ENCODE assay signal across 21 cellular contexts in genomic region chr15:76108021-76108723, GRCh38. TPM values are rescaled to one million over a fixed set of nuclear protein-coding genes. Genes with fewer than 3 reads are reported as not detected.
DNase-seq lines count a peak whose midpoint lies in the region; ATAC-seq and TF ChIP-seq lines count a peak whose summit lies in the region.
"Had no signal": no experiment of that assay in that cellular context is flagged by ENCODE, and none has a peak within 500 bp of the region (broad histone marks: within the 10 kb centered on the region; RNA-seq: fewer than 3 reads in every experiment).

No MANE protein-coding gene starts in this region.

- no peak overlapping the region for H2AFZ ChIP-seq in neural progenitor cell (replicated peaks)
- H2AFZ ChIP-seq: hepatocyte had no signal

- H3K4me3 Mint-ChIP-seq in neural progenitor cell, result peak overlapping the region; percentile 60
- H3K4me3 Mint-ChIP-seq in CD14-positive monocyte, result no peak overlapping the region
- H3K4me3 Mint-ChIP-seq: HFFc6; T-helper 2 cell treated with Interferon-gamma antibody and Interleukin-4, amounts not matched to agents 5 μg/mL and 100 μg/mL, for 36 hours had no signal

- H3K4me1 Mint-ChIP-seq in neural progenitor cell (peaks cover 29% of the 10 kb centered on the region), CD14-positive monocyte (no peaks in the 10 kb centered on the region)

- peak overlapping the region; percentile 59 for H3K4me2 ChIP-seq in neural progenitor cell
- H3K4me2 ChIP-seq: BLaER1, hepatocyte had no signal

- no peaks in the 10 kb centered on the region for H3K79me2 ChIP-seq in neural progenitor cell (ENCODE audit: low read depth)
- H3K79me2 ChIP-seq: hepatocyte had no signal

- TF ChIP-seq POLR2A in Peyer's patch (IDR thresholded peaks at IDR 0.05), result no peak

- peaks cover 19% of the 10 kb centered on the region for H3K4me1 ChIP-seq in neural progenitor cell
- no peaks in the 10 kb centered on the region for H3K4me1 ChIP-seq in Peyer's patch
- H3K4me1 ChIP-seq: BLaER1 had no signal

- H3K27me3 ChIP-seq in neural progenitor cell, result no peaks in the 10 kb centered on the region
- H3K27me3 ChIP-seq in Peyer's patch, result no peaks in the 10 kb centered on the region
- H3K27me3 ChIP-seq: BLaER1, hepatocyte had no signal

- H3K27me3 Mint-ChIP-seq in neural progenitor cell (ENCODE audit: insufficient read depth, low read depth) (peaks cover 8% of the 10 kb centered on the region), CD14-positive monocyte (ENCODE audit: low read depth in 3 of 3) (peaks cover 0 to 6% (median 5%) of the 10 kb centered on the region in 3 donors)

- ATAC-seq in GM19455 (IDR thresholded peaks at IDR 0.05; ENCODE audit: unreplicated experiment) (no peak), HG03108 (IDR thresholded peaks at IDR 0.05; ENCODE audit: unreplicated experiment) (no peak)
- ATAC-seq: mucosa of descending colon had no signal

- H3K27ac ChIP-seq in neural progenitor cell (peak overlapping the region; percentile 30), Peyer's patch (no peak overlapping the region)
- H3K27ac ChIP-seq: 22Rv1, BLaER1, hepatocyte had no signal

- intact Hi-C loops in CD14-positive monocyte (cut with micrococcal nuclease), result no loop called here

- H3K9me3 Mint-ChIP-seq in neural progenitor cell, result peaks cover 6% of the 10 kb centered on the region
- peaks cover 0 to 2% (median 0%) of the 10 kb centered on the region in 7 donors for H3K9me3 Mint-ChIP-seq in CD14-positive monocyte
- H3K9me3 Mint-ChIP-seq: HFFc6; T-helper 2 cell treated with Interferon-gamma antibody and Interleukin-4, amounts not matched to agents 5 μg/mL and 100 μg/mL, for 36 hours had no signal

- peaks cover 4% of the 10 kb centered on the region for H3K9me3 ChIP-seq in neural progenitor cell (ENCODE audit: low read depth)
- no peaks in the 10 kb centered on the region for H3K9me3 ChIP-seq in Peyer's patch
- H3K9me3 ChIP-seq: BLaER1, mucosa of descending colon had no signal

- no peaks in the 10 kb centered on the region for H4K20me1 ChIP-seq in neural progenitor cell (ENCODE audit: low read depth)
- H4K20me1 ChIP-seq: BLaER1 had no signal

- H3K27ac Mint-ChIP-seq in neural progenitor cell (peak overlapping the region; percentile 70), CD14-positive monocyte (no peak overlapping the region)
- H3K27ac Mint-ChIP-seq: HFFc6; T-helper 2 cell treated with Interferon-gamma antibody and Interleukin-4, amounts not matched to agents 5 μg/mL and 100 μg/mL, for 36 hours had no signal

- H3K36me3 Mint-ChIP-seq in neural progenitor cell, result peaks cover 3% of the 10 kb centered on the region
- H3K36me3 Mint-ChIP-seq in CD14-positive monocyte, result no peaks in the 10 kb centered on the region

- DNase-seq in NCI-H82 (lab: John Stamatoyannopoulos, UW) (peak; percentile 41), NCI-H82 treated with DMSO at 0.1 percent for 48 hours (lab: John Stamatoyannopoulos, UW; ENCODE audit: unreplicated experiment) (no peak), globus pallidus (ENCODE audit: low spot score) (peak; percentile 24), neural progenitor cell (ENCODE audit: low spot score) (peak; percentile 82), Peyer's patch (no peak), CD14-positive monocyte (ENCODE audit: low spot score) (no peak)
- DNase-seq: activated CD4-positive, CD25-positive, alpha-beta regulatory T cell; cerebellar nuclear complex; DMS 273 treated with DMSO at 0.1 percent for 48 hours; HFFc6; KG1; mucosa of descending colon; NCI-H2029; NCI-H446 treated with DMSO at 0.1 percent for 48 hours; stimulated activated CD4-positive, alpha-beta T cell treated with anti-CD3 and anti-CD28 coated beads, Interleukin-4, amount 100 ng/mL, for 1 hour had no signal

- no peak overlapping the region for H3K9ac ChIP-seq in neural progenitor cell
- H3K9ac ChIP-seq: BLaER1 had no signal

- H3F3A ChIP-seq in neural progenitor cell (ENCODE audit: low read depth), result peaks cover 24% of the 10 kb centered on the region

- H3K4me3 ChIP-seq in neural progenitor cell, result peak overlapping the region; percentile 27
- no peak overlapping the region for H3K4me3 ChIP-seq in Peyer's patch
- H3K4me3 ChIP-seq: BLaER1, hepatocyte, mucosa of descending colon had no signal

- no peaks in the 10 kb centered on the region for H3K36me3 ChIP-seq in neural progenitor cell
- no peaks in the 10 kb centered on the region for H3K36me3 ChIP-seq in Peyer's patch
- H3K36me3 ChIP-seq: BLaER1 had no signal

- no peak for TF ChIP-seq CTCF in neural progenitor cell (IDR thresholded peaks at IDR 0.05)
- TF ChIP-seq CTCF in Peyer's patch (IDR thresholded peaks at IDR 0.05), result no peak
- no peak for TF ChIP-seq CTCF in CD14-positive monocyte (IDR thresholded peaks at IDR 0.05)

RNA-seq across cellular contexts. Expression of gene TMEM266, which starts 48.4 kb away (rescaled TPM):
- total RNA-seq in neural progenitor cell (ENCODE audit: low replicate concordance) (0.43 and 1.1 TPM in 2 replicates), Peyer's patch (not detected)
- polyA plus RNA-seq in CD14-positive monocyte, result not detected

Comparison
In these comparisons a context has a peak if more than half of its experiments do, and no peak if none do; other contexts are left out.
1. DNase-seq: peak in NCI-H82 (single experiment), globus pallidus (single experiment) and neural progenitor cell (single experiment); none in NCI-H82 treated with DMSO at 0.1 percent for 48 hours (single experiment), Peyer's patch (0 of 3) and CD14-positive monocyte (single experiment).